In genomic region chr19:36528194-36528920, GRCh38 we compare ENCODE assay signal across 8 cellular contexts. TPM values are rescaled to one million over a fixed set of nuclear protein-coding genes. Genes with fewer than 3 reads are reported as not detected.
A peak's percentile ranks its signal among the peaks of the same experiment; 100 is the strongest.
DNase-seq lines count a peak whose midpoint lies in the region; ATAC-seq and TF ChIP-seq lines count a peak whose summit lies in the region.

Gene ZNF260 (minus strand): TSS chr19:36528271. CDS start chr19:36515238, 13,033 bp downstream.

- BruUV-seq in PC-9 (replicated peaks; lab: Mats Ljungman, UMichigan) = TSS peak; percentile 57

- peaks cover 32% of the 10 kb centered on the region for H3K9me3 Mint-ChIP-seq in activated T-cell treated with anti-CD3 and anti-CD28 coated beads, Interleukin-2, amount 50 U/mL, for 4 hours

- no peak for TF ChIP-seq EP300 in Ishikawa (IDR thresholded peaks at IDR 0.05; ENCODE audit: borderline replicate concordance)

- H3K4me3 Mint-ChIP-seq in activated T-cell treated with anti-CD3 and anti-CD28 coated beads, Interleukin-2, amount 50 U/mL, for 4 hours = peak within 1 kb of the TSS; percentile 99

- ATAC-seq in GM21529 (IDR thresholded peaks at IDR 0.05; ENCODE audit: unreplicated experiment) = peak; percentile 83
- ATAC-seq in activated T-cell treated with anti-CD3 and anti-CD28 coated beads, Interleukin-2, amount 50 U/mL, for 4 hours = peak; percentile 92 to 94

- H3K36me3 ChIP-seq in PC-9 (ENCODE audit: low read depth) (peaks cover 19% of the 10 kb centered on the region), esophagus (ENCODE audit: control insufficient read depth in 2 of 2, insufficient read depth in 2 of 2, low read length in 1 of 2) (no peaks in the 10 kb centered on the region), mucosa of rectum (ENCODE audit: control insufficient read depth in 2 of 2, insufficient read depth in 2 of 2, low read length in 2 of 2) (peaks cover 6 to 9% of the 10 kb centered on the region in 2 donors)

- intact Hi-C loops in PC-9 (cut with micrococcal nuclease; ENCODE audit: unreplicated experiment) = loop anchor here (1.0 to 2.0 kb wide), 6 partner anchors 40 to 322 kb away; partner anchors contain the start of genes ZNF146, ZNF345, ZNF529 and ZNF566

- H4K20me1 ChIP-seq in PC-9 (ENCODE audit: insufficient read depth) = no peaks in the 10 kb centered on the region

- peaks cover 34% of the 10 kb centered on the region for H3K36me3 Mint-ChIP-seq in activated T-cell treated with anti-CD3 and anti-CD28 coated beads, Interleukin-2, amount 50 U/mL, for 4 hours (ENCODE audit: insufficient read depth)

- H3K4me2 ChIP-seq in PC-9 = peak within 1 kb of the TSS; percentile 83

- peaks cover 52% of the 10 kb centered on the region for H3K9me3 ChIP-seq in PC-9 (ENCODE audit: insufficient read depth, low read depth)
- H3K9me3 ChIP-seq in esophagus (ENCODE audit: control insufficient read depth in 2 of 2, insufficient read depth in 1 of 2, low read depth in 1 of 2, low read length in 1 of 2) = peaks cover 3 to 8% of the 10 kb centered on the region in 2 donors
- peaks cover 4 to 15% of the 10 kb centered on the region in 2 donors for H3K9me3 ChIP-seq in mucosa of rectum (ENCODE audit: control insufficient read depth in 2 of 2, low read length in 2 of 2)

- peak within 1 kb of the TSS; percentile 71 to 93 for H3K9ac ChIP-seq in mucosa of rectum (ENCODE audit: low read depth in 1 of 2, low read length in 2 of 2)

- WGBS in esophagus, 2 donors = 0% methylated on average over 55 of the region's 55 CpGs

- H3K27ac ChIP-seq in PC-9 (peak within 1 kb of the TSS; percentile 74), esophagus (ENCODE audit: low read depth in 2 of 2, low read length in 1 of 2) (peak within 1 kb of the TSS; percentile 98 to 99), mucosa of rectum (ENCODE audit: low read depth in 2 of 2, low read length in 2 of 2) (peak within 1 kb of the TSS; percentile 91)

- H3K79me2 ChIP-seq in PC-9 (ENCODE audit: low read depth) = peaks cover 41% of the 10 kb centered on the region

- POLR2A ChIA-PET in PC-9 (lab: Charles Lee; ENCODE audit: unreplicated experiment) = interaction anchor here (0.6 to 0.9 kb wide), 5 partner anchors 45 to 537 kb away, joined by 4 to 10 read pairs (median 8); partner anchors contain the start of genes ZNF345 and ZNF529

- no peak for TF ChIP-seq CTCF in PC-9 (conservative IDR thresholded peaks at IDR 0.05)

- no peaks in the 10 kb centered on the region for H3F3A ChIP-seq in PC-9 (ENCODE audit: insufficient read depth, low read depth)

- H3K4me1 ChIP-seq in PC-9 (replicated peaks; ENCODE audit: insufficient read depth) = peaks cover 6% of the 10 kb centered on the region; the same call in 1 of the 2 replicates
- peaks cover 2 to 5% of the 10 kb centered on the region in 2 donors for H3K4me1 ChIP-seq in esophagus (ENCODE audit: control insufficient read depth in 2 of 2, insufficient read depth in 2 of 2, low read length in 1 of 2)
- peaks cover 6 to 12% of the 10 kb centered on the region in 2 donors for H3K4me1 ChIP-seq in mucosa of rectum (ENCODE audit: control insufficient read depth in 2 of 2, insufficient read depth in 2 of 2, low read length in 2 of 2)

- DNase-seq in DMS114 treated with DMSO at 0.1 percent for 48 hours (lab: John Stamatoyannopoulos, UW; ENCODE audit: unreplicated experiment) (peak; percentile 93), PC-9 (peak; percentile 86 to 92)
- peak; percentile 87 for DNase-seq in activated T-cell treated with anti-CD3 and anti-CD28 coated beads, Interleukin-2, amount 50 U/mL, for 4 hours
- peak; percentile 81 to 87 for DNase-seq in stimulated activated CD8-positive, alpha-beta memory T cell treated with anti-CD3 and anti-CD28 coated beads, Interleukin-4, amount 100 ng/mL, for 4 hours (ENCODE audit: low read depth in 2 of 2, low spot score in 1 of 2)

- no peak for TF ChIP-seq RAD21 in Ishikawa (IDR thresholded peaks at IDR 0.05; ENCODE audit: low read depth)

- H3K27me3 Mint-ChIP-seq in activated T-cell treated with anti-CD3 and anti-CD28 coated beads, Interleukin-2, amount 50 U/mL, for 4 hours (ENCODE audit: low read depth) = no peaks in the 10 kb centered on the region

- H3K27me3 ChIP-seq in PC-9 (ENCODE audit: insufficient read depth, low read depth) (no peaks in the 10 kb centered on the region), esophagus (ENCODE audit: control insufficient read depth in 1 of 2, insufficient read depth in 2 of 2, low read length in 2 of 2) (no peaks in the 10 kb centered on the region), mucosa of rectum (ENCODE audit: control insufficient read depth in 2 of 2, insufficient read depth in 2 of 2, low read length in 2 of 2) (no peaks in the 10 kb centered on the region)

- peak within 1 kb of the TSS; percentile 80 for H3K4me3 ChIP-seq in PC-9
- peak within 1 kb of the TSS; percentile 78 to 94 for H3K4me3 ChIP-seq in esophagus (ENCODE audit: low read depth in 1 of 2, low read length in 2 of 2)
- H3K4me3 ChIP-seq in mucosa of rectum (ENCODE audit: low read length in 2 of 2) = peak within 1 kb of the TSS; percentile 93 to 96

- H2AFZ ChIP-seq in PC-9 = peak within 1 kb of the TSS; percentile 96

- CTCF ChIA-PET in PC-9 (lab: Charles Lee) = interaction anchor here (0.6 to 0.7 kb wide), 2 partner anchors 19 to 109 kb away, joined by 3 to 9 read pairs; no protein-coding TSS in a partner anchor

- H3K4me1 Mint-ChIP-seq in activated T-cell treated with anti-CD3 and anti-CD28 coated beads, Interleukin-2, amount 50 U/mL, for 4 hours (ENCODE audit: low read depth) = peaks cover 18% of the 10 kb centered on the region

- no peaks in the 10 kb centered on the region for H3K9me2 ChIP-seq in PC-9 (ENCODE audit: insufficient read depth)

TF ChIP-seq in Ishikawa, 13 proteins besides CTCF, POLR2A, EP300 and RAD21:
- TF ChIP-seq TEAD4 (IDR thresholded peaks at IDR 0.05) (no peak), TCF12 (IDR thresholded peaks at IDR 0.05; ENCODE audit: low read depth) (peak; percentile 35; the same call in 1 of the 2 replicates), USF1 (IDR thresholded peaks at IDR 0.05) (no peak; the same call in 1 of the 2 replicates), TAF1 (IDR thresholded peaks at IDR 0.05; ENCODE audit: low read depth) (peak; percentile 64), ZBTB7A (IDR thresholded peaks at IDR 0.05; ENCODE audit: low read depth) (no peak), REST (IDR thresholded peaks at IDR 0.05; ENCODE audit: low read depth) (no peak), YY1 (IDR thresholded peaks at IDR 0.05; ENCODE audit: low read depth) (peak; percentile 94), EGR1 (IDR thresholded peaks at IDR 0.05) (no peak), NFIC (IDR thresholded peaks at IDR 0.05) (no peak), CREB1 (IDR thresholded peaks at IDR 0.05; ENCODE audit: low read depth) (peak; percentile 77), CEBPB (IDR thresholded peaks at IDR 0.05) (no peak), MAX (IDR thresholded peaks at IDR 0.05) (peak; percentile 73)

RNA-seq across cellular contexts. Expression of gene ZNF260, which starts in this region (rescaled TPM):
- total RNA-seq in PC-9 (2021) = 9.4 and 10.6 TPM in 2 replicates
- total RNA-seq in activated T-cell treated with anti-CD3 and anti-CD28 coated beads, Interleukin-2, amount 50 U/mL, for 4 hours = 1 to 10 TPM; 2.6 to 7.1 (median 5.1) TPM
- 1 to 10 TPM; 2.7 to 2.8 TPM for polyA plus RNA-seq in esophagus

Comparison
In these comparisons a context has a peak if more than half of its experiments do, and no peak if none do; other contexts are left out.
1. Peak in every context shown above with its lines: DNase-seq, ATAC-seq, H3K4me3 ChIP-seq and H3K27ac ChIP-seq.